Comparison of ENCODE assay signal across 19 cellular contexts in the genomic region with DNA sequence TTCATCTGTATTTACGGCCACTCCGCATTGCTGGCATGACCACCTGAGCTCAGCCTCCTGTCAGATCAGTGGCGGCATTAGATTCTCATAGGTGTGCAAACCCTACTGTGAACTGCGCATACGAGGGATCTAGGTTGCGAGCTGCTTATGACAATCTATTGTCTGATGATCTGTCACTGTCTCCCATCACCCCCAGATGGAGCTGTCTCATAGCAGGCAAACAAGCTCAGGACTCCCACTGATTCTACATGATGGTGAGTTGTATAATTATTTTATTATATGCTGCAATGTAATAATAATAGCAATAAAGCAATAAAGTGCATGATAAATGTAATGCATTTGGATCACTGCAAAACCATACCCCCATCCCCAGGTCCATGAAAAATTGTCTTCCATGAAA.
A peak's percentile ranks its signal among the peaks of the same experiment; 100 is the strongest.
DNase-seq lines count a peak whose midpoint lies in the region; FAIRE-seq and TF ChIP-seq lines count a peak whose summit lies in the region.
"Had no signal": no experiment of that assay in that cellular context is flagged by ENCODE, and none has a peak within 500 bp of the region (broad histone marks: within the 10 kb centered on the region; RNA-seq: fewer than 3 reads in every experiment).

No MANE protein-coding gene starts in this region.

- no peak overlapping the region for H3K4me3 Mint-ChIP-seq in osteocyte (ENCODE audit: unreplicated experiment)
- H3K4me3 Mint-ChIP-seq: CD4-positive, alpha-beta memory T cell; stimulated activated naive CD8-positive, alpha-beta T cell treated with anti-CD3 and anti-CD28 coated beads, Interleukin-15, Interleukin-2, amounts not matched to agents 100 ng/mL and 50 ng/mL, for 24 hours had no signal

- H4K5ac ChIP-seq in H1 (ENCODE audit: insufficient read length, low read depth, low read length), result no peak overlapping the region

- FAIRE-seq in H1 (lab: Jason Lieb, UNC), result no peak
- FAIRE-seq: H54 had no signal

- H3K27ac Mint-ChIP-seq in osteocyte (ENCODE audit: unreplicated experiment), result no peak overlapping the region
- H3K27ac Mint-ChIP-seq: CD4-positive, alpha-beta memory T cell; stimulated activated naive CD8-positive, alpha-beta T cell treated with anti-CD3 and anti-CD28 coated beads, Interleukin-15, Interleukin-2, amounts not matched to agents 100 ng/mL and 50 ng/mL, for 24 hours had no signal

- H3K27me3 ChIP-seq in H1 (replicated peaks in 1 of 4; ENCODE audit: control insufficient read depth in 3 of 4, extremely low read depth in 1 of 4, insufficient read depth in 3 of 4, low read length in 3 of 4), result no peaks in the 10 kb centered on the region
- peaks cover 0 to 6% of the 10 kb centered on the region in 2 experiments for H3K27me3 ChIP-seq in mesenchymal stem cell (ENCODE audit: control insufficient read depth in 1 of 2, insufficient read depth in 1 of 2, low read length in 2 of 2)
- H3K27me3 ChIP-seq: upper lobe of left lung had no signal

- H2BK5ac ChIP-seq in H1 (ENCODE audit: low read depth, low read length) (no peak overlapping the region), mesenchymal stem cell (ENCODE audit: low read depth, low read length, poor library complexity, severe bottlenecking) (no peak overlapping the region)

- H3K56ac ChIP-seq in H1 (replicated peaks; ENCODE audit: insufficient read length, low read depth, low read length), result no peak overlapping the region

- H3K23me2 ChIP-seq in H1 (ENCODE audit: low read depth, low read length), result no peaks in the 10 kb centered on the region; the same call in 1 of the 2 replicates

- no peak overlapping the region for H3K14ac ChIP-seq in H1 (ENCODE audit: insufficient read length)
- no peak overlapping the region for H3K14ac ChIP-seq in mesenchymal stem cell (ENCODE audit: low read length in 2 of 2)

- TF ChIP-seq RAD21 in H1 (IDR thresholded peaks at IDR 0.05 in 1 of 2, conservative IDR thresholded peaks at IDR 0.05 in 1 of 2; ENCODE audit: low read depth in 2 of 2, low read length in 2 of 2), result peak; percentile 35 to 52; a peak in 3 of 4 replicates

- no peaks in the 10 kb centered on the region for H3K4me1 Mint-ChIP-seq in osteocyte (ENCODE audit: unreplicated experiment)
- H3K4me1 Mint-ChIP-seq: CD4-positive, alpha-beta memory T cell had no signal

- no peaks in the 10 kb centered on the region for H3K27me3 Mint-ChIP-seq in osteocyte (ENCODE audit: unreplicated experiment)
- H3K27me3 Mint-ChIP-seq: CD4-positive, alpha-beta memory T cell; stimulated activated naive CD8-positive, alpha-beta T cell treated with anti-CD3 and anti-CD28 coated beads, Interleukin-15, Interleukin-2, amounts not matched to agents 100 ng/mL and 50 ng/mL, for 24 hours had no signal

- H3K4me3 ChIP-seq in LNCaP clone FGC (ENCODE audit: low read depth, low read length) (no peak overlapping the region), H1 (ENCODE audit: extremely low read depth in 1 of 4, insufficient read depth in 2 of 4, low read depth in 3 of 4, low read length in 4 of 4) (no peak overlapping the region), mesenchymal stem cell (ENCODE audit: insufficient read depth in 1 of 2, low read depth in 1 of 2, low read length in 2 of 2) (no peak overlapping the region)
- H3K4me3 ChIP-seq: upper lobe of left lung had no signal

- no peak for TF ChIP-seq POLR2A in H1 (IDR thresholded peaks at IDR 0.05; ENCODE audit: control extremely low read depth in 1 of 2, low read depth in 2 of 2, low read length in 2 of 2)

- no peaks in the 10 kb centered on the region for H4K20me1 ChIP-seq in H1 (replicated peaks in 1 of 2; ENCODE audit: control insufficient read depth in 1 of 2, insufficient read depth in 2 of 2, low read length in 2 of 2)

- no peak overlapping the region for H4K8ac ChIP-seq in H1 (ENCODE audit: extremely low read depth, insufficient read depth, low read length)
- no peak overlapping the region for H4K8ac ChIP-seq in mesenchymal stem cell (ENCODE audit: low read length)

- no peak overlapping the region for H3K23ac ChIP-seq in H1 (ENCODE audit: insufficient read length)
- H3K23ac ChIP-seq in mesenchymal stem cell (ENCODE audit: low read length in 2 of 2), result no peak overlapping the region

- no peak overlapping the region for H3K4me2 ChIP-seq in H1 (ENCODE audit: insufficient read depth in 1 of 2, low read depth in 2 of 2, low read length in 2 of 2)
- no peak overlapping the region for H3K4me2 ChIP-seq in mesenchymal stem cell (ENCODE audit: low read length, poor library complexity, severe bottlenecking)

- H2AFZ ChIP-seq in H1 (ENCODE audit: low read length), result no peak overlapping the region
- H2AFZ ChIP-seq in mesenchymal stem cell (ENCODE audit: low read depth, low read length), result no peak overlapping the region

- no peak overlapping the region for H2AK5ac ChIP-seq in H1 (ENCODE audit: low read depth, low read length)
- H2AK5ac ChIP-seq in mesenchymal stem cell (ENCODE audit: low read length, severe bottlenecking), result no peak overlapping the region

- H3K36me3 ChIP-seq in H1 (ENCODE audit: control insufficient read depth in 2 of 4, insufficient read depth in 4 of 4, low read length in 3 of 4) (no peaks in the 10 kb centered on the region), mesenchymal stem cell (ENCODE audit: control insufficient read depth in 1 of 2, insufficient read depth in 2 of 2, low read depth in 1 of 2, low read length in 2 of 2) (no peaks in the 10 kb centered on the region)
- H3K36me3 ChIP-seq: upper lobe of left lung had no signal

- H3K79me1 ChIP-seq in H1 (ENCODE audit: low read depth, low read length) (no peaks in the 10 kb centered on the region), mesenchymal stem cell (replicated peaks; ENCODE audit: low read length, poor library complexity, severe bottlenecking) (no peaks in the 10 kb centered on the region)

- no peak overlapping the region for H4K91ac ChIP-seq in H1 (replicated peaks; ENCODE audit: insufficient read length, low read length)
- H4K91ac ChIP-seq in mesenchymal stem cell (ENCODE audit: low read length), result no peak overlapping the region

- no peaks in the 10 kb centered on the region for H3K9me3 ChIP-seq in H1 (ENCODE audit: insufficient read depth in 2 of 2, low read depth in 1 of 2, low read length in 1 of 2)
- H3K9me3 ChIP-seq in mesenchymal stem cell (ENCODE audit: control insufficient read depth, low read length), result no peaks in the 10 kb centered on the region
- H3K9me3 ChIP-seq: upper lobe of left lung had no signal

- H3K4me1 ChIP-seq in H1 (replicated peaks in 1 of 4; ENCODE audit: control insufficient read depth in 3 of 4, insufficient read depth in 4 of 4, low read length in 3 of 4) (peaks cover 0 to 7% (median 1%) of the 10 kb centered on the region in 4 experiments; a peak in 2 of 7 replicates), mesenchymal stem cell (ENCODE audit: control insufficient read depth, insufficient read depth, low read depth, low read length) (no peaks in the 10 kb centered on the region)
- H3K4me1 ChIP-seq: upper lobe of left lung had no signal

- H2BK15ac ChIP-seq in H1 (ENCODE audit: low read length) (no peak overlapping the region), mesenchymal stem cell (ENCODE audit: low read depth, poor library complexity, severe bottlenecking) (no peak overlapping the region)

- H3K18ac ChIP-seq in H1 (ENCODE audit: extremely low read depth, low read length) (no peak overlapping the region), mesenchymal stem cell (ENCODE audit: low read depth in 1 of 2, low read length in 2 of 2) (no peak overlapping the region)

- TF ChIP-seq EP300 in H1 (IDR thresholded peaks at IDR 0.05; ENCODE audit: borderline replicate concordance in 1 of 2, low read depth in 2 of 2, low read length in 2 of 2), result no peak

- H3K9ac ChIP-seq in H1 (replicated peaks in 1 of 4; ENCODE audit: extremely low read depth in 1 of 4, low read depth in 3 of 4, low read length in 3 of 4) (no peak overlapping the region), mesenchymal stem cell (ENCODE audit: low read length) (no peak overlapping the region)

- no peak overlapping the region for H2BK120ac ChIP-seq in H1 (replicated peaks; ENCODE audit: low read depth, low read length)
- no peak overlapping the region for H2BK120ac ChIP-seq in mesenchymal stem cell (ENCODE audit: low read depth, low read length)

- no peaks in the 10 kb centered on the region for H3K36me3 Mint-ChIP-seq in osteocyte (ENCODE audit: unreplicated experiment)
- H3K36me3 Mint-ChIP-seq: CD4-positive, alpha-beta memory T cell had no signal

- CTCF ChIA-PET in H1 (lab: Charles Lee; ENCODE audit: partially characterized antibody), result interaction anchor here (0.5 to 2.1 kb wide), 9 partner anchors 10 to 280 kb away, joined by 3 to 7 read pairs (median 3); no protein-coding TSS in a partner anchor

- H2BK20ac ChIP-seq in H1 (ENCODE audit: low read length), result no peak overlapping the region

- 92% methylated on average over 6 of the region's 6 CpGs; no CpG with 5 or more reads in 1 of the 2 experiments for whole genome bisulfite sequencing in H1 (ENCODE audit: extremely low coverage in 1 of 2, insufficient coverage in 1 of 2, insufficient read length in 1 of 2, insufficient replicate concordance in 2 of 2, low coverage in 1 of 2, low lambda C conversion rate in 2 of 2, missing lambda C conversion rate in 1 of 2), 2 experiments
- 86% methylated on average over 6 of the region's 6 CpGs for WGBS in mesenchymal stem cell

- H2BK12ac ChIP-seq in H1 (ENCODE audit: low read depth, low read length) (peak overlapping the region; percentile 96; the same call in 1 of the 2 replicates), mesenchymal stem cell (ENCODE audit: low read length in 2 of 2) (no peak overlapping the region)

- DNase-seq in NCI-H2171 treated with DMSO at 0.1 percent for 48 hours (lab: John Stamatoyannopoulos, UW), result peak; percentile 17
- no peak for DNase-seq in NCI-H2171 (lab: John Stamatoyannopoulos, UW)
- no peak for DNase-seq in LNCaP clone FGC (ENCODE audit: low read depth)
- no peak for DNase-seq in H1 (ENCODE audit: low read depth in 1 of 2, low spot score in 2 of 2)
- DNase-seq in osteocyte (ENCODE audit: extremely low spot score, unreplicated experiment), result no peak
- no peak for DNase-seq in mesenchymal stem cell
- no peak for DNase-seq in KG1 (lab: John Stamatoyannopoulos, UW)
- DNase-seq in COR-L47 (lab: John Stamatoyannopoulos, UW), result no peak
- DNase-seq: activated CD4-positive, alpha-beta T cell treated with anti-CD3 and anti-CD28 coated beads, Interleukin-2, amount 50 U/mL, for 1 hour; activated CD8-positive, alpha-beta memory T cell treated with anti-CD3 and anti-CD28 coated beads, Interleukin-2, amount 50 U/mL, for 48 hours; activated gamma-delta T cell treated with Interleukin-2 at 50 U/mL for 16 hours; CD4-positive, alpha-beta memory T cell; central memory CD4-positive, alpha-beta T cell; effector CD4-positive, alpha-beta T cell; midbrain; NCI-H2081; upper lobe of left lung had no signal

- H3K27ac ChIP-seq in H1 (ENCODE audit: low read depth, low read length) (no peak overlapping the region), mesenchymal stem cell (ENCODE audit: low read length, poor library complexity, severe bottlenecking) (no peak overlapping the region)
- H3K27ac ChIP-seq: upper lobe of left lung had no signal

- POLR2A ChIA-PET in H1 (lab: Charles Lee; ENCODE audit: partially characterized antibody), result no interaction called here

- no peaks in the 10 kb centered on the region for H3K79me2 ChIP-seq in H1 (ENCODE audit: control insufficient read depth in 1 of 2, insufficient read depth in 2 of 2, low read length in 2 of 2)

- H3K4ac ChIP-seq in H1 (replicated peaks; ENCODE audit: insufficient read length, low read depth, low read length) (no peak overlapping the region), mesenchymal stem cell (ENCODE audit: low read depth in 1 of 2, low read length in 2 of 2) (no peak overlapping the region)

- peak; percentile 27; the same call in 1 of the 2 replicates for TF ChIP-seq CTCF in LNCaP clone FGC (IDR thresholded peaks at IDR 0.05; ENCODE audit: control insufficient read depth, extremely low read depth, insufficient read depth)
- TF ChIP-seq CTCF in H1 (IDR thresholded peaks at IDR 0.05; ENCODE audit: control extremely low read depth in 1 of 3, insufficient read depth in 1 of 3, low read depth in 1 of 3, low read length in 3 of 3), result peak in 1 of 3 experiments; percentile 25; a peak in 2 of 4 replicates
- peak; percentile 45 for TF ChIP-seq CTCF in osteocyte (IDR thresholded peaks at IDR 0.05)

- H3K9me3 Mint-ChIP-seq in osteocyte (ENCODE audit: unreplicated experiment), result no peaks in the 10 kb centered on the region
